ENCODE assay signal across 9 cellular contexts in genomic region chr7:104883248-104883717, GRCh38.
A peak's percentile ranks its signal among the peaks of the same experiment; 100 is the strongest.
DNase-seq lines count a peak whose midpoint lies in the region; ATAC-seq, FAIRE-seq and TF ChIP-seq lines count a peak whose summit lies in the region.
"Had no signal": no experiment of that assay in that cellular context is flagged by ENCODE, and none has a peak within 500 bp of the region (broad histone marks: within the 10 kb centered on the region; RNA-seq: fewer than 3 reads in every experiment).

No MANE protein-coding gene starts in this region.

- H3K9me3 ChIP-seq in A549 (peaks cover 8% of the 10 kb centered on the region; the same call in 1 of the 3 replicates), RWPE2 (ENCODE audit: severe bottlenecking) (no peaks in the 10 kb centered on the region), SJCRH30 (replicated peaks) (no peaks in the 10 kb centered on the region)

- no peak for TF ChIP-seq EP300 in A549 (IDR thresholded peaks at IDR 0.05)

- H3K4me1 ChIP-seq in A549 (0 out of 3 replicates have a peak, but pooled peaks cover 4% of the 10 kb centered on the region), RWPE2 (ENCODE audit: insufficient read depth, poor library complexity, severe bottlenecking) (no peaks in the 10 kb centered on the region), SJCRH30 (no peaks in the 10 kb centered on the region)

- H3K27me3 ChIP-seq in RWPE2 (ENCODE audit: insufficient read depth, poor library complexity, severe bottlenecking) = no peaks in the 10 kb centered on the region
- no peaks in the 10 kb centered on the region for H3K27me3 ChIP-seq in SJCRH30

- no peak overlapping the region for H3K4me3 ChIP-seq in A549
- no peak overlapping the region for H3K4me3 ChIP-seq in RWPE2 (ENCODE audit: severe bottlenecking)
- no peak overlapping the region for H3K4me3 ChIP-seq in SJCRH30

- H3K27ac ChIP-seq in A549 = no peak overlapping the region
- H3K27ac ChIP-seq in RWPE2 (ENCODE audit: poor library complexity, severe bottlenecking) = no peak overlapping the region
- no peak overlapping the region for H3K27ac ChIP-seq in SJCRH30

- no peak for TF ChIP-seq CTCF in A549 (IDR thresholded peaks at IDR 0.05)
- TF ChIP-seq CTCF in RWPE2 (IDR thresholded peaks at IDR 0.05; ENCODE audit: poor library complexity, severe bottlenecking) = no peak

- POLR2A ChIA-PET in A549 (lab: Yijun Ruan, JAX) = no interaction called here

- ATAC-seq in A549 (peak; percentile 12 to 59; a peak in 4 of 6 replicates), GM21390 (IDR thresholded peaks at IDR 0.05; ENCODE audit: unreplicated experiment) (peak; percentile 8), RWPE2 (ENCODE audit: low read depth) (0 out of 3 replicates have a peak, but pooled peaks have one; percentile 16), GM18858 (IDR thresholded peaks at IDR 0.05; ENCODE audit: unreplicated experiment) (no peak)

- no peak overlapping the region for H3K4me2 ChIP-seq in A549

- no peak for FAIRE-seq in A549 (lab: Jason Lieb, UNC)
- FAIRE-seq: TTC549 had no signal

- no peaks in the 10 kb centered on the region for H3K36me3 ChIP-seq in RWPE2 (ENCODE audit: low read depth)
- H3K36me3 ChIP-seq in SJCRH30 = no peaks in the 10 kb centered on the region

- DNase-seq in A549 (ENCODE audit: low read depth in 1 of 2, low spot score in 1 of 2) (no peak), RWPE2 (ENCODE audit: low spot score) (no peak), kidney tubule cell (ENCODE audit: low spot score) (peak; percentile 11), SJCRH30 (no peak), SKM-1 (lab: John Stamatoyannopoulos, UW; ENCODE audit: unreplicated experiment) (no peak)
- DNase-seq in activated effector memory CD4-positive, alpha-beta T cell treated with Interleukin-2 at 50 U/mL for 16 hours = no peak

- WGBS in A549 (ENCODE audit: missing lambda C conversion rate) = 19% methylated on average over 6 of the region's 6 CpGs

- TF ChIP-seq RAD21 in A549 (conservative IDR thresholded peaks at IDR 0.05 in 1 of 2, IDR thresholded peaks at IDR 0.05 in 1 of 2) = no peak

- TF ChIP-seq POLR2A in A549 (IDR thresholded peaks at IDR 0.05; ENCODE audit: low read length) = no peak

- CTCF ChIA-PET in A549 (lab: Yijun Ruan, JAX) = interaction anchor here (0.6 to 4.8 kb wide), 25 partner anchors 11 to 1356 kb away, joined by 3 to 66 read pairs (median 6); no protein-coding TSS in a partner anchor

TF ChIP-seq in A549, 52 proteins besides CTCF, POLR2A, EP300 and RAD21:
- TF ChIP-seq ZNF302 (CRISPR knock-in tag; IDR thresholded peaks at IDR 0.05) (no peak), ZSCAN20 (CRISPR knock-in tag; IDR thresholded peaks at IDR 0.05) (no peak), HDAC2 (IDR thresholded peaks at IDR 0.05) (no peak), FOSL2 (IDR thresholded peaks at IDR 0.05) (no peak), FOSL2 (CRISPR knock-in tag; IDR thresholded peaks at IDR 0.05) (no peak), NR3C1 (IDR thresholded peaks at IDR 0.05) (no peak), CBX2 (IDR thresholded peaks at IDR 0.05; ENCODE audit: borderline replicate concordance, low read depth) (no peak), CBX8 (IDR thresholded peaks at IDR 0.05) (no peak), ESRRA (IDR thresholded peaks at IDR 0.05; ENCODE audit: borderline replicate concordance, low read length) (no peak), KDM5A (IDR thresholded peaks at IDR 0.05) (no peak), RNF2 (IDR thresholded peaks at IDR 0.05; ENCODE audit: borderline replicate concordance, low read depth) (no peak), HES2 (IDR thresholded peaks at IDR 0.05) (no peak), GATA3 (IDR thresholded peaks at IDR 0.05; ENCODE audit: borderline replicate concordance) (no peak), RARB (CRISPR knock-in tag; IDR thresholded peaks at IDR 0.05) (no peak), E2F6 (IDR thresholded peaks at IDR 0.05; ENCODE audit: borderline replicate concordance, low read depth) (no peak), HOXB13 (CRISPR knock-in tag; IDR thresholded peaks at IDR 0.05; ENCODE audit: low read depth) (no peak), KDM1A (IDR thresholded peaks at IDR 0.05; ENCODE audit: low read depth) (no peak), HEYL (CRISPR knock-in tag; IDR thresholded peaks at IDR 0.05) (no peak)
- TF ChIP-seq, protein P1, sequence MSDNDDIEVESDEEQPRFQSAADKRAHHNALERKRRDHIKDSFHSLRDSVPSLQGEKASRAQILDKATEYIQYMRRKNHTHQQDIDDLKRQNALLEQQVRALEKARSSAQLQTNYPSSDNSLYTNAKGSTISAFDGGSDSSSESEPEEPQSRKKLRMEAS (IDR thresholded peaks at IDR 0.05) = no peak
- TF ChIP-seq, protein P2, sequence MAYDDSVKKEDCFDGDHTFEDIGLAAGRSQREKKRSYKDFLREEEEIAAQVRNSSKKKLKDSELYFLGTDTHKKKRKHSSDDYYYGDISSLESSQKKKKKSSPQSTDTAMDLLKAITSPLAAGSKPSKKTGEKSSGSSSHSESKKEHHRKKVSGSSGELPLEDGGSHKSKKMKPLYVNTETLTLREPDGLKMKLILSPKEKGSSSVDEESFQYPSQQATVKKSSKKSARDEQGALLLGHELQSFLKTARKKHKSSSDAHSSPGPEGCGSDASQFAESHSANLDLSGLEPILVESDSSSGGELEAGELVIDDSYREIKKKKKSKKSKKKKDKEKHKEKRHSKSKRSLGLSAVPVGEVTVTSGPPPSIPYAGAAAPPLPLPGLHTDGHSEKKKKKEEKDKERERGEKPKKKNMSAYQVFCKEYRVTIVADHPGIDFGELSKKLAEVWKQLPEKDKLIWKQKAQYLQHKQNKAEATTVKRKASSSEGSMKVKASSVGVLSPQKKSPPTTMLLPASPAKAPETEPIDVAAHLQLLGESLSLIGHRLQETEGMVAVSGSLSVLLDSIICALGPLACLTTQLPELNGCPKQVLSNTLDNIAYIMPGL (CRISPR knock-in tag; IDR thresholded peaks at IDR 0.05; ENCODE audit: borderline replicate concordance) = no peak
- TF ChIP-seq, protein P3, sequence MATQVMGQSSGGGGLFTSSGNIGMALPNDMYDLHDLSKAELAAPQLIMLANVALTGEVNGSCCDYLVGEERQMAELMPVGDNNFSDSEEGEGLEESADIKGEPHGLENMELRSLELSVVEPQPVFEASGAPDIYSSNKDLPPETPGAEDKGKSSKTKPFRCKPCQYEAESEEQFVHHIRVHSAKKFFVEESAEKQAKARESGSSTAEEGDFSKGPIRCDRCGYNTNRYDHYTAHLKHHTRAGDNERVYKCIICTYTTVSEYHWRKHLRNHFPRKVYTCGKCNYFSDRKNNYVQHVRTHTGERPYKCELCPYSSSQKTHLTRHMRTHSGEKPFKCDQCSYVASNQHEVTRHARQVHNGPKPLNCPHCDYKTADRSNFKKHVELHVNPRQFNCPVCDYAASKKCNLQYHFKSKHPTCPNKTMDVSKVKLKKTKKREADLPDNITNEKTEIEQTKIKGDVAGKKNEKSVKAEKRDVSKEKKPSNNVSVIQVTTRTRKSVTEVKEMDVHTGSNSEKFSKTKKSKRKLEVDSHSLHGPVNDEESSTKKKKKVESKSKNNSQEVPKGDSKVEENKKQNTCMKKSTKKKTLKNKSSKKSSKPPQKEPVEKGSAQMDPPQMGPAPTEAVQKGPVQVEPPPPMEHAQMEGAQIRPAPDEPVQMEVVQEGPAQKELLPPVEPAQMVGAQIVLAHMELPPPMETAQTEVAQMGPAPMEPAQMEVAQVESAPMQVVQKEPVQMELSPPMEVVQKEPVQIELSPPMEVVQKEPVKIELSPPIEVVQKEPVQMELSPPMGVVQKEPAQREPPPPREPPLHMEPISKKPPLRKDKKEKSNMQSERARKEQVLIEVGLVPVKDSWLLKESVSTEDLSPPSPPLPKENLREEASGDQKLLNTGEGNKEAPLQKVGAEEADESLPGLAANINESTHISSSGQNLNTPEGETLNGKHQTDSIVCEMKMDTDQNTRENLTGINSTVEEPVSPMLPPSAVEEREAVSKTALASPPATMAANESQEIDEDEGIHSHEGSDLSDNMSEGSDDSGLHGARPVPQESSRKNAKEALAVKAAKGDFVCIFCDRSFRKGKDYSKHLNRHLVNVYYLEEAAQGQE (IDR thresholded peaks at IDR 0.05) = no peak
